11 cellular contexts compared by ENCODE assay signal in genomic region chr3:103991461-103992115, GRCh38.
DNase-seq lines count a peak whose midpoint lies in the region; TF ChIP-seq lines count a peak whose summit lies in the region.
"Had no signal": no experiment of that assay in that cellular context is flagged by ENCODE, and none has a peak within 500 bp of the region (broad histone marks: within the 10 kb centered on the region; RNA-seq: fewer than 3 reads in every experiment).

No MANE protein-coding gene starts in this region.

- H2BK5ac ChIP-seq in H9 (ENCODE audit: insufficient read length, low read length): no peak overlapping the region

- H2BK20ac ChIP-seq in H9 (ENCODE audit: low read depth, low read length, poor library complexity, severe bottlenecking): no peak overlapping the region

- no peak overlapping the region for H2BK12ac ChIP-seq in H9 (ENCODE audit: insufficient read length, low read depth, low read length)

- H3K36me3 ChIP-seq in OCI-LY3 (replicated peaks; ENCODE audit: low read depth, low read length): no peaks in the 10 kb centered on the region
- H3K36me3 ChIP-seq: left lung had no signal

- no peak overlapping the region for H3K56ac ChIP-seq in H9 (ENCODE audit: insufficient read length, low read depth, low read length)

- no peak overlapping the region for H4K5ac ChIP-seq in H9 (ENCODE audit: insufficient read length, low read depth, low read length)

- H3K23me2 ChIP-seq in H9 (ENCODE audit: insufficient read length, low read depth, low read length, poor library complexity, severe bottlenecking): no peaks in the 10 kb centered on the region

- no peak overlapping the region for H3K23ac ChIP-seq in H9 (ENCODE audit: insufficient read length, low read depth, low read length)

- H3K18ac ChIP-seq in H9 (ENCODE audit: insufficient read length, low read depth, low read length): no peak overlapping the region

- H3K9me3 Mint-ChIP-seq in H9: peaks cover 0 to 1% of the 10 kb centered on the region in 2 experiments; a peak in 1 of 5 replicates

- H3K9ac ChIP-seq in H9 (ENCODE audit: extremely low read depth, insufficient read length, low read length): no peak overlapping the region
- H3K9ac ChIP-seq in OCI-LY3 (ENCODE audit: low read length): no peak overlapping the region

- H2BK15ac ChIP-seq in H9 (ENCODE audit: low read depth, low read length): no peak overlapping the region

- TF ChIP-seq CTCF in H9 (conservative IDR thresholded peaks at IDR 0.05) (peak; percentile 82), OCI-LY3 (IDR thresholded peaks at IDR 0.05; ENCODE audit: low read depth, low read length) (peak; percentile 83)

- H3K4me1 ChIP-seq in H9 (ENCODE audit: insufficient read depth, low read length) (no peaks in the 10 kb centered on the region), OCI-LY3 (ENCODE audit: low read length) (no peaks in the 10 kb centered on the region)
- H3K4me1 ChIP-seq: left lung had no signal

- no CpG with 5 or more reads among the region's 10 CpGs for WGBS in H9 (ENCODE audit: extremely low coverage, insufficient read length, low lambda C conversion rate)

- H3K4me2 ChIP-seq in H9 (ENCODE audit: insufficient read depth, insufficient read length, low read length): no peak overlapping the region
- H3K4me2 ChIP-seq in OCI-LY3 (ENCODE audit: low read length): no peak overlapping the region; the same call in 1 of the 2 replicates

- no peaks in the 10 kb centered on the region; the same call in 1 of the 2 replicates for H3K27me3 Mint-ChIP-seq in H9 (ENCODE audit: low read depth)

- no peak overlapping the region for H3T11ph ChIP-seq in H9 (ENCODE audit: low read length)

- H3K79me2 ChIP-seq in H9 (ENCODE audit: insufficient read depth, low read length): no peaks in the 10 kb centered on the region
- no peaks in the 10 kb centered on the region for H3K79me2 ChIP-seq in OCI-LY3 (ENCODE audit: low read length)

- H3K4me1 Mint-ChIP-seq in H9: no peaks in the 10 kb centered on the region

- H2AFZ ChIP-seq in H9 (ENCODE audit: low read length): no peak overlapping the region
- 0 out of 2 replicates have a peak overlapping the region, but pooled peaks have one; percentile 39 for H2AFZ ChIP-seq in OCI-LY3 (ENCODE audit: low read depth, low read length)

- H2AK5ac ChIP-seq in H9 (ENCODE audit: insufficient read length, low read length): no peak overlapping the region

- H4K8ac ChIP-seq in H9 (replicated peaks; ENCODE audit: insufficient read length, low read depth, low read length): no peak overlapping the region

- H3K27me3 ChIP-seq in H9 (ENCODE audit: insufficient read depth, low read length) (no peaks in the 10 kb centered on the region), OCI-LY3 (ENCODE audit: low read depth, low read length) (no peaks in the 10 kb centered on the region)
- H3K27me3 ChIP-seq: left lung had no signal

- DNase-seq in AML-193 (lab: John Stamatoyannopoulos, UW) (peak; percentile 11 to 19), H9 (peak; percentile 44), glomerular visceral epithelial cell (ENCODE audit: extremely low spot score) (peak; percentile 19), OCI-M2 (lab: John Stamatoyannopoulos, UW; ENCODE audit: unreplicated experiment) (no peak), DMS79 treated with DMSO at 0.1 percent for 48 hours (lab: John Stamatoyannopoulos, UW) (no peak), NCI-H2196 treated with DMSO at 0.1 percent for 48 hours (lab: John Stamatoyannopoulos, UW; ENCODE audit: unreplicated experiment) (no peak)
- no peak for DNase-seq in activated T-cell treated with anti-CD3 and anti-CD28 coated beads, Interleukin-2, amount 50 U/mL, for 48 hours
- DNase-seq: activated CD4-positive, alpha-beta T cell treated with anti-CD3 and anti-CD28 coated beads for 1 hour; left lung; NCI-H1930 had no signal

- H4K20me1 ChIP-seq in H9 (ENCODE audit: control insufficient read depth, insufficient read depth, insufficient read length): no peaks in the 10 kb centered on the region
- no peaks in the 10 kb centered on the region for H4K20me1 ChIP-seq in OCI-LY3 (ENCODE audit: insufficient read depth, low read length)

- no peak overlapping the region for H3K27ac ChIP-seq in H9 (ENCODE audit: insufficient read length, low read depth, low read length)
- no peak overlapping the region for H3K27ac ChIP-seq in OCI-LY3 (ENCODE audit: low read length)
- H3K27ac ChIP-seq: left lung had no signal

- H4K91ac ChIP-seq in H9 (ENCODE audit: insufficient read length, low read depth, low read length): no peak overlapping the region

- no peak overlapping the region for H3K4me3 Mint-ChIP-seq in H9

- no peak overlapping the region for H2BK120ac ChIP-seq in H9 (ENCODE audit: low read depth, low read length, poor library complexity, severe bottlenecking)

- no peak overlapping the region for H3K4ac ChIP-seq in H9 (ENCODE audit: low read depth, low read length)

- H3K79me1 ChIP-seq in H9 (ENCODE audit: insufficient read depth, low read depth, low read length, poor library complexity, severe bottlenecking): no peaks in the 10 kb centered on the region

- H3K36me3 Mint-ChIP-seq in H9 (ENCODE audit: insufficient read depth in 1 of 3, low read depth in 3 of 3): no peaks in the 10 kb centered on the region; a peak in 1 of 7 replicates

- H3K14ac ChIP-seq in H9 (ENCODE audit: insufficient read depth, low read length): no peak overlapping the region

- no peak overlapping the region for H3K27ac Mint-ChIP-seq in H9

- H3K9me3 ChIP-seq in H9 (ENCODE audit: control insufficient read depth, low read depth, low read length): no peaks in the 10 kb centered on the region
- H3K9me3 ChIP-seq in OCI-LY3 (ENCODE audit: insufficient read depth, low read length): no peaks in the 10 kb centered on the region

- no peak overlapping the region for H3K4me3 ChIP-seq in OCI-LY3 (ENCODE audit: low read length)
- H3K4me3 ChIP-seq: left lung had no signal

Comparison
In these comparisons a context has a peak if more than half of its experiments do, and no peak if none do; other contexts are left out.
1. DNase-seq: peak in AML-193 (2 of 2), H9 (single experiment) and glomerular visceral epithelial cell (single experiment); none in OCI-M2 (single experiment), DMS79 treated with DMSO at 0.1 percent for 48 hours (single experiment), activated T-cell treated with anti-CD3 and anti-CD28 coated beads, Interleukin-2, amount 50 U/mL, for 48 hours (0 of 2) and NCI-H2196 treated with DMSO at 0.1 percent for 48 hours (single experiment).